In genomic region chr12:95548056-95548538, GRCh38 we compare ENCODE assay signal across 8 cellular contexts. TPM values are rescaled to one million over a fixed set of nuclear protein-coding genes. Genes with fewer than 3 reads are reported as not detected.
DNase-seq lines count a peak whose midpoint lies in the region; ATAC-seq and TF ChIP-seq lines count a peak whose summit lies in the region.

No MANE protein-coding gene starts in this region.

- CTCF ChIA-PET in AG04449 (lab: Yijun Ruan, JAX): interaction anchor here (1.0 to 2.0 kb wide), 5 partner anchors 9 to 31 kb away, joined by 3 to 11 read pairs (median 4); no protein-coding TSS in a partner anchor
- CTCF ChIA-PET in activated CD8-positive, alpha-beta T cell treated with anti-CD3 and anti-CD28 coated beads, Interleukin-2, amount 10 ng/mL, durations not matched to agents 7 days and 5 days (lab: Charles Lee): interaction anchor here (1.1 to 1.7 kb wide), 3 partner anchors 9 to 16 kb away, joined by 3 to 16 read pairs (median 3); no protein-coding TSS in a partner anchor

- peaks cover 7% of the 10 kb centered on the region for H3K27me3 Mint-ChIP-seq in activated CD8-positive, alpha-beta T cell treated with anti-CD3 and anti-CD28 coated beads, Interleukin-2, amount 10 ng/mL, durations not matched to agents 7 days and 5 days (ENCODE audit: low read depth)
- H3K27me3 Mint-ChIP-seq in natural killer cell (ENCODE audit: low read depth in 2 of 2): peaks cover 34 to 40% of the 10 kb centered on the region in 2 donors

- H3K4me1 ChIP-seq in HUES64 (ENCODE audit: insufficient read depth, low read length) (peaks cover 39% of the 10 kb centered on the region), transverse colon (peaks cover 0 to 13% (median 9%) of the 10 kb centered on the region in 4 donors), HAP-1 (peaks cover 30% of the 10 kb centered on the region)

- WGBS in HUES64: under 1% methylated on average over 50 of the region's 50 CpGs
- WGBS in transverse colon (ENCODE audit: low coverage in 1 of 2), 2 donors: 12% methylated on average over 36 of the region's 50 CpGs; no CpG with 5 or more reads in 1 of the 2 donors

- H3K4me3 Mint-ChIP-seq in activated CD8-positive, alpha-beta T cell treated with anti-CD3 and anti-CD28 coated beads, Interleukin-2, amount 10 ng/mL, durations not matched to agents 7 days and 5 days: peak overlapping the region; percentile 85
- H3K4me3 Mint-ChIP-seq in natural killer cell: peak overlapping the region; percentile 88

- H3K36me3 ChIP-seq in HUES64 (ENCODE audit: insufficient read depth, low read length): no peaks in the 10 kb centered on the region
- H3K36me3 ChIP-seq in transverse colon: no peaks in the 10 kb centered on the region
- no peaks in the 10 kb centered on the region for H3K36me3 ChIP-seq in HAP-1 (replicated peaks)

- H3K27me3 ChIP-seq in HUES64 (ENCODE audit: insufficient read depth, low read length) (no peaks in the 10 kb centered on the region), transverse colon (peaks cover 55% of the 10 kb centered on the region), HAP-1 (ENCODE audit: low read depth) (peaks cover 10% of the 10 kb centered on the region)

- peaks cover 46% of the 10 kb centered on the region for H3K4me1 Mint-ChIP-seq in activated CD8-positive, alpha-beta T cell treated with anti-CD3 and anti-CD28 coated beads, Interleukin-2, amount 10 ng/mL, durations not matched to agents 7 days and 5 days (ENCODE audit: low read depth)
- H3K4me1 Mint-ChIP-seq in natural killer cell: peaks cover 0 to 16% of the 10 kb centered on the region in 2 donors

- TF ChIP-seq EP300 in transverse colon (IDR thresholded peaks at IDR 0.05; ENCODE audit: low read depth): no peak

- intact Hi-C loops in natural killer cell (cut with micrococcal nuclease): no loop called here
- intact Hi-C loops in transverse colon (cut with DNase I; ENCODE audit: low total_unique reads): no loop called here

- ATAC-seq in activated CD8-positive, alpha-beta T cell treated with anti-CD3 and anti-CD28 coated beads, Interleukin-2, amount 10 ng/mL, durations not matched to agents 7 days and 5 days: peak; percentile 44
- peak; percentile 37 for ATAC-seq in esophagus mucosa
- ATAC-seq in natural killer cell: peak; percentile 10 to 32 (median 31)
- ATAC-seq in GM19395 (IDR thresholded peaks at IDR 0.05; ENCODE audit: unreplicated experiment): no peak

- H3K9me3 ChIP-seq in HUES64 (ENCODE audit: insufficient read depth, low read depth, low read length): no peaks in the 10 kb centered on the region
- no peaks in the 10 kb centered on the region for H3K9me3 ChIP-seq in transverse colon
- peaks cover 6% of the 10 kb centered on the region for H3K9me3 ChIP-seq in HAP-1

- no peak for DNase-seq in AG04449 (ENCODE audit: low read depth, low spot score)
- DNase-seq in activated CD8-positive, alpha-beta T cell treated with anti-CD3 and anti-CD28 coated beads, Interleukin-2, amount 10 ng/mL, durations not matched to agents 7 days and 5 days: peak; percentile 40
- DNase-seq in natural killer cell: no peak
- peak; percentile 34 for DNase-seq in transverse colon
- DNase-seq in HAP-1 (ENCODE audit: low spot score in 2 of 2): no peak

- TF ChIP-seq CTCF in AG04449 (IDR thresholded peaks at IDR 0.05; ENCODE audit: insufficient read depth, low read length, missing control alignments) (no peak), natural killer cell (IDR thresholded peaks at IDR 0.05) (no peak), transverse colon (IDR thresholded peaks at IDR 0.05) (no peak)

- H3K9me3 Mint-ChIP-seq in activated CD8-positive, alpha-beta T cell treated with anti-CD3 and anti-CD28 coated beads, Interleukin-2, amount 10 ng/mL, durations not matched to agents 7 days and 5 days (ENCODE audit: insufficient read depth): no peaks in the 10 kb centered on the region
- H3K9me3 Mint-ChIP-seq in natural killer cell: no peaks in the 10 kb centered on the region

- H3K9ac ChIP-seq in HUES64 (ENCODE audit: low read depth, low read length): peak overlapping the region; percentile 93

- in situ Hi-C loops in transverse colon (cut with MboI; ENCODE audit: low pct_ligation_motif_present in 1 of 4, low pct_unique_long_range_greater_than_20kb in 1 of 4, low sequenced_read_pairs in 3 of 4) (no loop called here), HAP-1 (cut with MboI; ENCODE audit: low sequenced_read_pairs) (loop anchor here (25.0 kb wide), 1 partner anchor 1011 kb away; no protein-coding TSS in a partner anchor)

- H3K27ac Mint-ChIP-seq in activated CD8-positive, alpha-beta T cell treated with anti-CD3 and anti-CD28 coated beads, Interleukin-2, amount 10 ng/mL, durations not matched to agents 7 days and 5 days: peak overlapping the region; percentile 87
- peak overlapping the region in 1 of 2 donors; percentile 49 for H3K27ac Mint-ChIP-seq in natural killer cell

- H3K4me3 ChIP-seq in AG04449 (ENCODE audit: low read depth, low read length) (peak overlapping the region; percentile 56), HUES64 (ENCODE audit: low read length) (peak overlapping the region; percentile 92), transverse colon (peak overlapping the region; percentile 59 to 85 (median 62)), HAP-1 (no peak overlapping the region)

- H3K27ac ChIP-seq in HUES64 (ENCODE audit: low read depth, low read length): peak overlapping the region; percentile 96
- peak overlapping the region; percentile 38 to 79 (median 74) for H3K27ac ChIP-seq in transverse colon

- no peak for TF ChIP-seq POLR2A in transverse colon (IDR thresholded peaks at IDR 0.05)

- POLR2A ChIA-PET in AG04449 (lab: Yijun Ruan, JAX): no interaction called here
- POLR2A ChIA-PET in activated CD8-positive, alpha-beta T cell treated with anti-CD3 and anti-CD28 coated beads, Interleukin-2, amount 10 ng/mL, durations not matched to agents 7 days and 5 days (lab: Charles Lee): interaction anchor here (1.1 to 1.5 kb wide), 4 partner anchors 8 to 74 kb away, joined by 3 to 4 read pairs (median 4); partner anchors contain the start of gene METAP2

- H3K36me3 Mint-ChIP-seq in activated CD8-positive, alpha-beta T cell treated with anti-CD3 and anti-CD28 coated beads, Interleukin-2, amount 10 ng/mL, durations not matched to agents 7 days and 5 days (ENCODE audit: low read depth): peaks cover 15% of the 10 kb centered on the region
- no peaks in the 10 kb centered on the region for H3K36me3 Mint-ChIP-seq in natural killer cell

RNA-seq across cellular contexts. Expression of gene USP44, which starts 3.2 kb away (rescaled TPM):
- polyA plus RNA-seq in HUES64 (2013, experiment 1 of 2): 88.2 TPM
- polyA plus RNA-seq in HUES64 (2013, experiment 2 of 2): 72.9 TPM
- total RNA-seq in activated CD8-positive, alpha-beta T cell treated with anti-CD3 and anti-CD28 coated beads, Interleukin-2, amount 10 ng/mL, durations not matched to agents 7 days and 5 days: 10 to 100 TPM; 17.1 to 18.9 TPM
- total RNA-seq in esophagus mucosa: not detected
- 1 to 10 TPM in 1 of 3 donors, under 1 TPM in 2; 0.09 to 1.8 (median 0.63) TPM for total RNA-seq in natural killer cell
- 1 to 10 TPM in 1 of 4 donors, under 1 TPM in 1, not detected in 2; 0.41 to 1.9 TPM for total RNA-seq in transverse colon

Comparison
In these comparisons a context has a peak if more than half of its experiments do, and no peak if none do; other contexts are left out.
1. DNase-seq: peak in activated CD8-positive, alpha-beta T cell treated with anti-CD3 and anti-CD28 coated beads, Interleukin-2, amount 10 ng/mL, durations not matched to agents 7 days and 5 days (single experiment) and transverse colon (single experiment); none in AG04449 (single experiment), natural killer cell (single experiment) and HAP-1 (0 of 2).
2. RNA of gene USP44, which starts 3.2 kb away (total RNA-seq): 17.1 to 18.9 TPM in activated CD8-positive, alpha-beta T cell treated with anti-CD3 and anti-CD28 coated beads, Interleukin-2, amount 10 ng/mL, durations not matched to agents 7 days and 5 days; 0.09 to 1.8 TPM in natural killer cell, 0.41 to 1.9 TPM in transverse colon and not detected in esophagus mucosa (single experiment); every median in the first group is over 4 times any median in the second.